In genomic region chr18:37566479-37567060, GRCh38 we compare ENCODE assay signal across 1 cellular context.
TF ChIP-seq lines count a peak whose summit lies in the region.

No MANE protein-coding gene starts in this region.

TF ChIP-seq in HEK293, 187 proteins besides CTCF, POLR2A, EP300 and RAD21 (continued from another document):
- peak; percentile 49; the same call in 1 of the 2 replicates for TF ChIP-seq GLIS2 (tag by site-specific recombination; IDR thresholded peaks at IDR 0.05)
- TF ChIP-seq ZNF624 (tag by site-specific recombination; IDR thresholded peaks at IDR 0.05), result no peak
- TF ChIP-seq ZNF544 (tag by site-specific recombination; IDR thresholded peaks at IDR 0.05), result no peak
- no peak for TF ChIP-seq ZBTB20 (tag by site-specific recombination; IDR thresholded peaks at IDR 0.05)
- TF ChIP-seq KLF1 (tag by site-specific recombination; IDR thresholded peaks at IDR 0.05), result no peak
- no peak for TF ChIP-seq OSR2 (tag by site-specific recombination; IDR thresholded peaks at IDR 0.05)
- peak; percentile 49; the same call in 1 of the 2 replicates for TF ChIP-seq ZFHX2 (tag by site-specific recombination; conservative IDR thresholded peaks at IDR 0.05)
- TF ChIP-seq ZNF341 (tag by site-specific recombination; IDR thresholded peaks at IDR 0.05; ENCODE audit: low read depth), result no peak
- no peak for TF ChIP-seq ZNF175 (tag by site-specific recombination; IDR thresholded peaks at IDR 0.05)
- no peak for TF ChIP-seq ZSCAN16 (tag by site-specific recombination; IDR thresholded peaks at IDR 0.05)
- no peak for TF ChIP-seq ZNF184 (tag by site-specific recombination; IDR thresholded peaks at IDR 0.05)
- no peak for TF ChIP-seq ZNF530 (tag by site-specific recombination; IDR thresholded peaks at IDR 0.05; ENCODE audit: low read depth)
- no peak for TF ChIP-seq ZNF404 (tag by site-specific recombination; IDR thresholded peaks at IDR 0.05)
- no peak for TF ChIP-seq ZNF558 (tag by site-specific recombination; IDR thresholded peaks at IDR 0.05)
- TF ChIP-seq YY1 (tag by site-specific recombination; IDR thresholded peaks at IDR 0.05), result no peak
- TF ChIP-seq ZNF600 (tag by site-specific recombination; IDR thresholded peaks at IDR 0.05), result no peak
- TF ChIP-seq ZBTB26 (tag by site-specific recombination; optimal IDR thresholded peaks at IDR 0.05), result peak; percentile 21
- TF ChIP-seq PRDM10 (tag by site-specific recombination; IDR thresholded peaks at IDR 0.05), result peak; percentile 47; the same call in 1 of the 2 replicates
- TF ChIP-seq, protein P1, sequence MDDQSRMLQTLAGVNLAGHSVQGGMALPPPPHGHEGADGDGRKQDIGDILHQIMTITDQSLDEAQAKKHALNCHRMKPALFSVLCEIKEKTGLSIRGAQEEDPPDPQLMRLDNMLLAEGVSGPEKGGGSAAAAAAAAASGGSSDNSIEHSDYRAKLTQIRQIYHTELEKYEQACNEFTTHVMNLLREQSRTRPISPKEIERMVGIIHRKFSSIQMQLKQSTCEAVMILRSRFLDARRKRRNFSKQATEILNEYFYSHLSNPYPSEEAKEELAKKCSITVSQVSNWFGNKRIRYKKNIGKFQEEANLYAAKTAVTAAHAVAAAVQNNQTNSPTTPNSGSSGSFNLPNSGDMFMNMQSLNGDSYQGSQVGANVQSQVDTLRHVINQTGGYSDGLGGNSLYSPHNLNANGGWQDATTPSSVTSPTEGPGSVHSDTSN (CRISPR knock-in tag; IDR thresholded peaks at IDR 0.05), result no peak
- peak; percentile 52 for TF ChIP-seq GLIS1 (tag by site-specific recombination; IDR thresholded peaks at IDR 0.05)
- TF ChIP-seq ZFP3 (tag by site-specific recombination; IDR thresholded peaks at IDR 0.05; ENCODE audit: low read depth), result no peak
- TF ChIP-seq ZNF169 (tag by site-specific recombination; IDR thresholded peaks at IDR 0.05), result no peak
- no peak for TF ChIP-seq ZFP41 (tag by site-specific recombination; IDR thresholded peaks at IDR 0.05; ENCODE audit: borderline replicate concordance)
- TF ChIP-seq ZNF449 (tag by site-specific recombination; IDR thresholded peaks at IDR 0.05), result no peak
- no peak for TF ChIP-seq ZNF132 (tag by site-specific recombination; IDR thresholded peaks at IDR 0.05; ENCODE audit: borderline replicate concordance)
